19 cellular contexts compared by ENCODE assay signal in genomic region chr3:36796896-36797295, GRCh38. TPM values are rescaled to one million over a fixed set of nuclear protein-coding genes. Genes with fewer than 3 reads are reported as not detected.
DNase-seq lines count a peak whose midpoint lies in the region; ATAC-seq and TF ChIP-seq lines count a peak whose summit lies in the region.
"Had no signal": no experiment of that assay in that cellular context is flagged by ENCODE, and none has a peak within 500 bp of the region (broad histone marks: within the 10 kb centered on the region; RNA-seq: fewer than 3 reads in every experiment).

No MANE protein-coding gene starts in this region.

- peaks cover 10% of the 10 kb centered on the region for H3K4me1 ChIP-seq in osteoblast (ENCODE audit: insufficient read depth, low read length)
- H3K4me1 ChIP-seq: HAP-1 had no signal

- H3K4me2 ChIP-seq in osteoblast (ENCODE audit: insufficient read depth, low read length): no peak overlapping the region

- CTCF ChIA-PET in activated CD8-positive, alpha-beta T cell treated with anti-CD3 and anti-CD28 coated beads, Interleukin-2, amount 10 ng/mL, durations not matched to agents 7 days and 5 days (lab: Charles Lee): no interaction called here

- no peaks in the 10 kb centered on the region for H4K20me1 ChIP-seq in osteoblast (ENCODE audit: insufficient read depth, low read length)

- no peak overlapping the region for H3K27ac Mint-ChIP-seq in activated CD8-positive, alpha-beta T cell treated with anti-CD3 and anti-CD28 coated beads, Interleukin-2, amount 10 ng/mL, durations not matched to agents 7 days and 5 days
- H3K27ac Mint-ChIP-seq: activated naive CD8-positive, alpha-beta T cell treated with anti-CD3 and anti-CD28 coated beads, Interleukin-2, amount 50 U/mL, for 24 hours; activated T-helper 1 cell treated with anti-CD3 and anti-CD28 coated beads, Interleukin-12 subunit alpha, Interleukin-12 subunit beta, Interleukin-2, Interleukin-4 antibody, amounts not matched to agents 30 ng/mL and 10 ng/mL and 1 ng/mL, durations not matched to agents 14 hours and 24 hours and 36 hours; naive B cell; stimulated activated memory B cell treated with anti-CD40 and anti-IgM and Interleukin-4, amounts not matched to agents 10 μg/mL and 1 μg/mL and 100 μg/mL, for 72 hours; T-helper 1 cell treated with Interleukin-12 subunit alpha and Interleukin-12 subunit beta and Interleukin-4 antibody, amounts not matched to agents 30 μg/mL and 1 μg/mL, for 36 hours had no signal

- H3K4me3 Mint-ChIP-seq in activated CD8-positive, alpha-beta T cell treated with anti-CD3 and anti-CD28 coated beads, Interleukin-2, amount 10 ng/mL, durations not matched to agents 7 days and 5 days: no peak overlapping the region
- H3K4me3 Mint-ChIP-seq: activated naive CD8-positive, alpha-beta T cell treated with anti-CD3 and anti-CD28 coated beads, Interleukin-2, amount 50 U/mL, for 24 hours; activated T-helper 1 cell treated with anti-CD3 and anti-CD28 coated beads, Interleukin-12 subunit alpha, Interleukin-12 subunit beta, Interleukin-2, Interleukin-4 antibody, amounts not matched to agents 30 ng/mL and 10 ng/mL and 1 ng/mL, durations not matched to agents 14 hours and 24 hours and 36 hours; naive B cell; stimulated activated memory B cell treated with anti-CD40 and anti-IgM and Interleukin-4, amounts not matched to agents 10 μg/mL and 1 μg/mL and 100 μg/mL, for 72 hours; T-helper 1 cell treated with Interleukin-12 subunit alpha and Interleukin-12 subunit beta and Interleukin-4 antibody, amounts not matched to agents 30 μg/mL and 1 μg/mL, for 36 hours had no signal

- peaks cover 13% of the 10 kb centered on the region for H3K27me3 Mint-ChIP-seq in activated CD8-positive, alpha-beta T cell treated with anti-CD3 and anti-CD28 coated beads, Interleukin-2, amount 10 ng/mL, durations not matched to agents 7 days and 5 days (ENCODE audit: low read depth)

- no peaks in the 10 kb centered on the region for H3K79me2 ChIP-seq in osteoblast (ENCODE audit: insufficient read depth, low read length)

- peaks cover 3% of the 10 kb centered on the region for H3K27me3 ChIP-seq in osteoblast (ENCODE audit: insufficient read depth, low read length)
- H3K27me3 ChIP-seq: tibial nerve had no signal

- no peaks in the 10 kb centered on the region for H3K4me1 Mint-ChIP-seq in activated CD8-positive, alpha-beta T cell treated with anti-CD3 and anti-CD28 coated beads, Interleukin-2, amount 10 ng/mL, durations not matched to agents 7 days and 5 days (ENCODE audit: low read depth)
- H3K4me1 Mint-ChIP-seq: activated naive CD8-positive, alpha-beta T cell treated with anti-CD3 and anti-CD28 coated beads, Interleukin-2, amount 50 U/mL, for 24 hours; naive B cell; stimulated activated memory B cell treated with anti-CD40 and anti-IgM and Interleukin-4, amounts not matched to agents 10 μg/mL and 1 μg/mL and 100 μg/mL, for 72 hours had no signal

- H3K9me3 ChIP-seq in osteoblast (ENCODE audit: low read depth, low read length): no peaks in the 10 kb centered on the region
- H3K9me3 ChIP-seq: HAP-1 had no signal

- H2AFZ ChIP-seq in osteoblast (ENCODE audit: low read length): no peak overlapping the region

- H3K36me3 ChIP-seq in osteoblast (ENCODE audit: insufficient read depth, low read length): no peaks in the 10 kb centered on the region
- H3K36me3 ChIP-seq: HAP-1, tibial nerve had no signal

- no peak overlapping the region for H3K27ac ChIP-seq in osteoblast (ENCODE audit: low read depth, low read length)
- H3K27ac ChIP-seq: tibial nerve had no signal

- POLR2A ChIA-PET in activated CD8-positive, alpha-beta T cell treated with anti-CD3 and anti-CD28 coated beads, Interleukin-2, amount 10 ng/mL, durations not matched to agents 7 days and 5 days (lab: Charles Lee): no interaction called here

- H3K4me3 ChIP-seq in fibroblast of mammary gland (ENCODE audit: control insufficient read depth, low read depth, low read length) (no peak overlapping the region), osteoblast (ENCODE audit: insufficient read depth, low read length) (no peak overlapping the region)
- H3K4me3 ChIP-seq: HAP-1, tibial nerve had no signal

- ATAC-seq in activated CD8-positive, alpha-beta T cell treated with anti-CD3 and anti-CD28 coated beads, Interleukin-2, amount 10 ng/mL, durations not matched to agents 7 days and 5 days: no peak
- ATAC-seq in HG03432 (IDR thresholded peaks at IDR 0.05; ENCODE audit: unreplicated experiment): no peak
- ATAC-seq: activated naive CD8-positive, alpha-beta T cell treated with anti-CD3 and anti-CD28 coated beads, Interleukin-2, amount 50 U/mL, for 24 hours; stimulated activated memory B cell treated with anti-CD40 and anti-IgM and Interleukin-4, amounts not matched to agents 10 μg/mL and 1 μg/mL and 100 μg/mL, for 72 hours had no signal

- no peaks in the 10 kb centered on the region for H3K36me3 Mint-ChIP-seq in activated CD8-positive, alpha-beta T cell treated with anti-CD3 and anti-CD28 coated beads, Interleukin-2, amount 10 ng/mL, durations not matched to agents 7 days and 5 days (ENCODE audit: low read depth)
- H3K36me3 Mint-ChIP-seq: stimulated activated memory B cell treated with anti-CD40 and anti-IgM and Interleukin-4, amounts not matched to agents 10 μg/mL and 1 μg/mL and 100 μg/mL, for 72 hours had no signal

- DNase-seq in GM03348 (ENCODE audit: low spot score): peak; percentile 20
- DNase-seq in SW480 (ENCODE audit: low spot score): peak; percentile 25
- DNase-seq in fibroblast of mammary gland (ENCODE audit: low read depth): peak; percentile 68
- DNase-seq in osteoblast (ENCODE audit: insufficient read length, low spot score, missing footprints): peak; percentile 87
- no peak for DNase-seq in pons (ENCODE audit: low spot score)
- no peak for DNase-seq in activated CD8-positive, alpha-beta T cell treated with anti-CD3 and anti-CD28 coated beads, Interleukin-2, amount 10 ng/mL, durations not matched to agents 7 days and 5 days
- DNase-seq in SW 1271 (lab: John Stamatoyannopoulos, UW): no peak
- DNase-seq: activated CD8-positive, alpha-beta memory T cell treated with anti-CD3 and anti-CD28 coated beads for 24 hours; activated naive CD8-positive, alpha-beta T cell treated with anti-CD3 and anti-CD28 coated beads, Interleukin-2, amount 50 U/mL, for 24 hours; DND-41; naive B cell; NCI-H345 had no signal

- TF ChIP-seq CTCF in fibroblast of mammary gland (conservative IDR thresholded peaks at IDR 0.05; ENCODE audit: control insufficient read depth, insufficient read depth, low read depth, low read length) (no peak), osteoblast (IDR thresholded peaks at IDR 0.05; ENCODE audit: extremely low read depth, low read depth, low read length) (no peak)

- no peaks in the 10 kb centered on the region for H3K9me3 Mint-ChIP-seq in activated CD8-positive, alpha-beta T cell treated with anti-CD3 and anti-CD28 coated beads, Interleukin-2, amount 10 ng/mL, durations not matched to agents 7 days and 5 days (ENCODE audit: insufficient read depth)
- H3K9me3 Mint-ChIP-seq: activated T-helper 1 cell treated with anti-CD3 and anti-CD28 coated beads, Interleukin-12 subunit alpha, Interleukin-12 subunit beta, Interleukin-2, Interleukin-4 antibody, amounts not matched to agents 30 ng/mL and 10 ng/mL and 1 ng/mL, durations not matched to agents 14 hours and 24 hours and 36 hours; stimulated activated memory B cell treated with anti-CD40 and anti-IgM and Interleukin-4, amounts not matched to agents 10 μg/mL and 1 μg/mL and 100 μg/mL, for 72 hours; T-helper 1 cell treated with Interleukin-12 subunit alpha and Interleukin-12 subunit beta and Interleukin-4 antibody, amounts not matched to agents 30 μg/mL and 1 μg/mL, for 36 hours had no signal

RNA-seq across cellular contexts. Expression of gene DCLK3, which starts 32.5 kb away (rescaled TPM):
- under 0.01 TPM in 2 replicates for total RNA-seq in osteoblast
- not detected for total RNA-seq in activated CD8-positive, alpha-beta T cell treated with anti-CD3 and anti-CD28 coated beads, Interleukin-2, amount 10 ng/mL, durations not matched to agents 7 days and 5 days
- total RNA-seq: activated T-helper 1 cell treated with anti-CD3 and anti-CD28 coated beads, Interleukin-12 subunit alpha, Interleukin-12 subunit beta, Interleukin-2, Interleukin-4 antibody, amounts not matched to agents 30 ng/mL and 10 ng/mL and 1 ng/mL, durations not matched to agents 14 hours and 24 hours and 36 hours; chondrocyte had no signal

Comparison
In these comparisons a context has a peak if more than half of its experiments do, and no peak if none do; other contexts are left out.
1. DNase-seq: peak in GM03348 (single experiment), SW480 (single experiment), fibroblast of mammary gland (single experiment) and osteoblast (single experiment); none in pons (single experiment), activated CD8-positive, alpha-beta T cell treated with anti-CD3 and anti-CD28 coated beads, Interleukin-2, amount 10 ng/mL, durations not matched to agents 7 days and 5 days (single experiment) and SW 1271 (0 of 2).